30 cellular contexts compared by ENCODE assay signal in genomic region chr11:9533053-9533452, GRCh38. TPM values are rescaled to one million over a fixed set of nuclear protein-coding genes. Genes with fewer than 3 reads are reported as not detected.
DNase-seq lines count a peak whose midpoint lies in the region; ATAC-seq and TF ChIP-seq lines count a peak whose summit lies in the region.
"Had no signal": no experiment of that assay in that cellular context is flagged by ENCODE, and none has a peak within 500 bp of the region (broad histone marks: within the 10 kb centered on the region; RNA-seq: fewer than 3 reads in every experiment).

No MANE protein-coding gene starts in this region.

- peak overlapping the region; percentile 84; the same call in 1 of the 2 replicates for H3K27ac Mint-ChIP-seq in WTC11
- no peak overlapping the region for H3K27ac Mint-ChIP-seq in activated CD4-positive, alpha-beta memory T cell treated with anti-CD3 and anti-CD28 coated beads, Interleukin-2, amount 10 ng/mL, durations not matched to agents 7 days and 5 days
- H3K27ac Mint-ChIP-seq: activated CD4-positive, alpha-beta T cell treated with anti-CD3 and anti-CD28 coated beads, Interleukin-2, amount 10 ng/mL, durations not matched to agents 24 days and 14 days; activated naive CD8-positive, alpha-beta T cell treated with anti-CD3 and anti-CD28 coated beads, Interleukin-2, amount 10 ng/mL, durations not matched to agents 7 days and 5 days; CD4-positive, CD25-positive, alpha-beta regulatory T cell; HFFc6; naive thymus-derived CD8-positive, alpha-beta T cell; stimulated activated naive CD8-positive, alpha-beta T cell treated with anti-CD3 and anti-CD28 coated beads, Interleukin-15, amount 100 ng/mL, for 72 hours; T-cell had no signal

- WGBS in trophoblast cell (ENCODE audit: extremely low coverage, insufficient coverage, insufficient read length): no CpG with 5 or more reads among the region's 9 CpGs

- H3K9me3 Mint-ChIP-seq in WTC11: no peaks in the 10 kb centered on the region
- no peaks in the 10 kb centered on the region for H3K9me3 Mint-ChIP-seq in activated CD4-positive, alpha-beta memory T cell treated with anti-CD3 and anti-CD28 coated beads, Interleukin-2, amount 10 ng/mL, durations not matched to agents 7 days and 5 days
- H3K9me3 Mint-ChIP-seq: activated CD4-positive, alpha-beta T cell treated with anti-CD3 and anti-CD28 coated beads, Interleukin-2, amount 10 ng/mL, durations not matched to agents 24 days and 14 days; activated naive CD8-positive, alpha-beta T cell treated with anti-CD3 and anti-CD28 coated beads, Interleukin-2, amount 10 ng/mL, durations not matched to agents 7 days and 5 days; CD4-positive, CD25-positive, alpha-beta regulatory T cell; HFFc6; naive thymus-derived CD8-positive, alpha-beta T cell; stimulated activated naive CD8-positive, alpha-beta T cell treated with anti-CD3 and anti-CD28 coated beads, Interleukin-15, amount 100 ng/mL, for 72 hours; T-cell had no signal

- no TSS peak for BruUV-seq in PC-3 (replicated peaks; lab: Mats Ljungman, UMichigan)

- H3K4me3 Mint-ChIP-seq in WTC11: no peak overlapping the region
- H3K4me3 Mint-ChIP-seq in activated CD4-positive, alpha-beta memory T cell treated with anti-CD3 and anti-CD28 coated beads, Interleukin-2, amount 10 ng/mL, durations not matched to agents 7 days and 5 days: no peak overlapping the region
- H3K4me3 Mint-ChIP-seq: activated CD4-positive, alpha-beta T cell treated with anti-CD3 and anti-CD28 coated beads, Interleukin-2, amount 10 ng/mL, durations not matched to agents 24 days and 14 days; activated naive CD8-positive, alpha-beta T cell treated with anti-CD3 and anti-CD28 coated beads, Interleukin-2, amount 10 ng/mL, durations not matched to agents 7 days and 5 days; CD4-positive, CD25-positive, alpha-beta regulatory T cell; HFFc6; naive thymus-derived CD8-positive, alpha-beta T cell; stimulated activated naive CD8-positive, alpha-beta T cell treated with anti-CD3 and anti-CD28 coated beads, Interleukin-15, amount 100 ng/mL, for 72 hours; T-cell had no signal

- CTCF ChIA-PET in WTC11 (lab: Charles Lee) (interaction anchor here (0.9 to 3.4 kb wide), 4 partner anchors 26 to 215 kb away, joined by 3 to 50 read pairs (median 36); no protein-coding TSS in a partner anchor), PC-3 (lab: Charles Lee) (no interaction called here)
- CTCF ChIA-PET in activated CD4-positive, alpha-beta memory T cell treated with anti-CD3 and anti-CD28 coated beads, Interleukin-2, amount 10 ng/mL, durations not matched to agents 7 days and 5 days (lab: Charles Lee): interaction anchor here (0.7 to 4.7 kb wide), 7 partner anchors 15 to 386 kb away, joined by 3 to 103 read pairs (median 20); no protein-coding TSS in a partner anchor

- peak overlapping the region; percentile 53 for H3K27ac ChIP-seq in HUES48 (ENCODE audit: low read depth, low read length)
- peak overlapping the region; percentile 48 for H3K27ac ChIP-seq in trophoblast cell (ENCODE audit: low read depth, low read length)
- H3K27ac ChIP-seq in PC-3 (ENCODE audit: low read length): no peak overlapping the region
- H3K27ac ChIP-seq: A549, ovary, RWPE1, SJSA1 had no signal

- H3K4me3 ChIP-seq in HUES48 (ENCODE audit: low read depth, low read length) (no peak overlapping the region), iPS-15b (ENCODE audit: low read depth, low read length) (no peak overlapping the region), trophoblast cell (ENCODE audit: low read depth, low read length) (no peak overlapping the region), PC-3 (ENCODE audit: low read length) (no peak overlapping the region)
- H3K4me3 ChIP-seq: A549, ovary, SJSA1, thyroid gland had no signal

- peak overlapping the region; percentile 23 for H3K4me2 ChIP-seq in trophoblast cell (ENCODE audit: low read length)
- no peak overlapping the region for H3K4me2 ChIP-seq in PC-3 (ENCODE audit: low read length)
- H3K4me2 ChIP-seq: A549 had no signal

- TF ChIP-seq CTCF in WTC11 (IDR thresholded peaks at IDR 0.05) (no peak), PC-3 (conservative IDR thresholded peaks at IDR 0.05; ENCODE audit: low read depth, low read length) (no peak)

- no peaks in the 10 kb centered on the region for H3K36me3 Mint-ChIP-seq in WTC11
- peaks cover 5% of the 10 kb centered on the region for H3K36me3 Mint-ChIP-seq in activated CD4-positive, alpha-beta memory T cell treated with anti-CD3 and anti-CD28 coated beads, Interleukin-2, amount 10 ng/mL, durations not matched to agents 7 days and 5 days (ENCODE audit: low read depth)
- H3K36me3 Mint-ChIP-seq: activated naive CD8-positive, alpha-beta T cell treated with anti-CD3 and anti-CD28 coated beads, Interleukin-2, amount 10 ng/mL, durations not matched to agents 7 days and 5 days; T-cell had no signal

- H3K79me1 ChIP-seq in trophoblast cell (ENCODE audit: low read length): peaks cover 30% of the 10 kb centered on the region

- peaks cover 42% of the 10 kb centered on the region for H3K4me1 ChIP-seq in HUES48 (ENCODE audit: control insufficient read depth, insufficient read depth, low read length)
- H3K4me1 ChIP-seq in iPS-15b (ENCODE audit: control insufficient read depth, insufficient read depth, low read length): peaks cover 17% of the 10 kb centered on the region
- peaks cover 26 to 31% of the 10 kb centered on the region in 2 experiments for H3K4me1 ChIP-seq in trophoblast cell (ENCODE audit: control insufficient read depth in 1 of 2, insufficient read depth in 2 of 2, low read length in 2 of 2)
- H3K4me1 ChIP-seq in PC-3 (ENCODE audit: insufficient read depth, low read length): peaks cover 21% of the 10 kb centered on the region

- no peak overlapping the region for H2BK120ac ChIP-seq in trophoblast cell (ENCODE audit: insufficient read depth, low read length, poor library complexity)

- H4K12ac ChIP-seq in trophoblast cell (ENCODE audit: low read depth, low read length): no peak overlapping the region

- H2AK5ac ChIP-seq in trophoblast cell (ENCODE audit: low read length): no peak overlapping the region

- H4K20me1 ChIP-seq in PC-3 (ENCODE audit: low read length): no peaks in the 10 kb centered on the region

- no peak for DNase-seq in WTC11 (ENCODE audit: low spot score)
- DNase-seq in trophoblast cell: peak in 1 of 2 donors; percentile 62
- DNase-seq in medulla oblongata (ENCODE audit: extremely low spot score): no peak
- no peak for DNase-seq in PC-3
- no peak for DNase-seq in activated CD4-positive, alpha-beta memory T cell treated with anti-CD3 and anti-CD28 coated beads, Interleukin-2, amount 10 ng/mL, durations not matched to agents 7 days and 5 days
- DNase-seq: activated CD4-positive, alpha-beta T cell treated with anti-CD3 and anti-CD28 coated beads, Interleukin-2, amount 10 ng/mL, durations not matched to agents 24 days and 14 days; activated gamma-delta T cell; activated naive CD8-positive, alpha-beta T cell treated with anti-CD3 and anti-CD28 coated beads, Interleukin-2, amount 10 ng/mL, durations not matched to agents 7 days and 5 days; activated T-cell treated with anti-CD3 and anti-CD28 coated beads, Interleukin-2, amount 50 U/mL, for 1 hour; CD4-positive, CD25-positive, alpha-beta regulatory T cell; cortex of kidney; effector memory CD4-positive, alpha-beta T cell; GOT3; HFFc6; Kasumi-1; naive thymus-derived CD8-positive, alpha-beta T cell; NCI-H446; ovary; retina; stimulated activated CD4-positive, alpha-beta T cell treated with anti-CD3 and anti-CD28 coated beads, Interleukin-2, amount 100 ng/mL, for 24 hours; stimulated activated CD8-positive, alpha-beta memory T cell treated with anti-CD3 and anti-CD28 coated beads, Interleukin-4, amount 100 ng/mL, for 48 hours; stimulated activated naive CD8-positive, alpha-beta T cell treated with anti-CD3 and anti-CD28 coated beads, Interleukin-15, amount 100 ng/mL, for 72 hours; T-cell; thyroid gland had no signal

- ATAC-seq in WTC11 (no peak), GM18870 (IDR thresholded peaks at IDR 0.05; ENCODE audit: unreplicated experiment) (no peak), PC-3 (no peak)
- ATAC-seq: A549; naive thymus-derived CD8-positive, alpha-beta T cell; stimulated activated naive CD8-positive, alpha-beta T cell treated with anti-CD3 and anti-CD28 coated beads, Interleukin-15, amount 100 ng/mL, for 72 hours; T-cell had no signal

- H3K27me3 Mint-ChIP-seq in WTC11 (ENCODE audit: low read depth): no peaks in the 10 kb centered on the region
- H3K27me3 Mint-ChIP-seq in activated CD4-positive, alpha-beta memory T cell treated with anti-CD3 and anti-CD28 coated beads, Interleukin-2, amount 10 ng/mL, durations not matched to agents 7 days and 5 days: no peaks in the 10 kb centered on the region
- H3K27me3 Mint-ChIP-seq: activated CD4-positive, alpha-beta T cell treated with anti-CD3 and anti-CD28 coated beads, Interleukin-2, amount 10 ng/mL, durations not matched to agents 24 days and 14 days; activated naive CD8-positive, alpha-beta T cell treated with anti-CD3 and anti-CD28 coated beads, Interleukin-2, amount 10 ng/mL, durations not matched to agents 7 days and 5 days; CD4-positive, CD25-positive, alpha-beta regulatory T cell; naive thymus-derived CD8-positive, alpha-beta T cell; stimulated activated naive CD8-positive, alpha-beta T cell treated with anti-CD3 and anti-CD28 coated beads, Interleukin-15, amount 100 ng/mL, for 72 hours; T-cell had no signal

- intact Hi-C loops in PC-3 (cut with micrococcal nuclease): no loop called here

- H2AFZ ChIP-seq in trophoblast cell (ENCODE audit: insufficient read depth, low read length, poor library complexity): no peak overlapping the region
- no peak overlapping the region for H2AFZ ChIP-seq in PC-3 (ENCODE audit: low read length)

- POLR2A ChIA-PET in WTC11 (lab: Charles Lee) (interaction anchor here (3.1 kb wide), 1 partner anchor 41 kb away, joined by 22 read pairs; the partner anchor contains the start of gene WEE1), PC-3 (lab: Charles Lee; ENCODE audit: unreplicated experiment) (no interaction called here)
- POLR2A ChIA-PET in activated CD4-positive, alpha-beta memory T cell treated with anti-CD3 and anti-CD28 coated beads, Interleukin-2, amount 10 ng/mL, durations not matched to agents 7 days and 5 days (lab: Charles Lee): interaction anchor here (2.5 kb wide), 1 partner anchor 80 kb away, joined by 14 read pairs; no protein-coding TSS in a partner anchor

- H3K23ac ChIP-seq in trophoblast cell (ENCODE audit: low read length): no peak overlapping the region

- H3K9me3 ChIP-seq in HUES48 (ENCODE audit: control insufficient read depth, insufficient read depth, low read length) (no peaks in the 10 kb centered on the region), iPS-15b (ENCODE audit: control insufficient read depth, insufficient read depth, low read length) (no peaks in the 10 kb centered on the region), trophoblast cell (ENCODE audit: insufficient read depth, low read depth, low read length) (no peaks in the 10 kb centered on the region), PC-3 (ENCODE audit: low read length) (no peaks in the 10 kb centered on the region)
- H3K9me3 ChIP-seq: A549, ovary, SJSA1, thyroid gland had no signal

- H4K91ac ChIP-seq in trophoblast cell (ENCODE audit: low read depth, low read length): no peak overlapping the region

- no peak overlapping the region for H3K18ac ChIP-seq in trophoblast cell (ENCODE audit: low read length)

- no peak overlapping the region for H2BK5ac ChIP-seq in trophoblast cell (ENCODE audit: low read depth, low read length, poor library complexity)

- no peak overlapping the region for H2BK12ac ChIP-seq in trophoblast cell (ENCODE audit: low read length)

- peaks cover 4% of the 10 kb centered on the region for H3K79me2 ChIP-seq in trophoblast cell (ENCODE audit: control insufficient read depth, insufficient read depth, low read length, poor library complexity)
- no peaks in the 10 kb centered on the region for H3K79me2 ChIP-seq in PC-3 (ENCODE audit: low read length)

- no peaks in the 10 kb centered on the region for H3F3A ChIP-seq in PC-3 (ENCODE audit: low read length, unreplicated experiment)

- H3K14ac ChIP-seq in trophoblast cell (ENCODE audit: low read length): no peak overlapping the region

- H3K9me2 ChIP-seq in PC-3 (replicated peaks; ENCODE audit: low read length): no peaks in the 10 kb centered on the region

- H3K27me3 ChIP-seq in HUES48 (ENCODE audit: control insufficient read depth, insufficient read depth, low read length) (no peaks in the 10 kb centered on the region), iPS-15b (ENCODE audit: control insufficient read depth, insufficient read depth, low read length) (no peaks in the 10 kb centered on the region), trophoblast cell (ENCODE audit: insufficient read depth, low read length) (no peaks in the 10 kb centered on the region), PC-3 (ENCODE audit: low read length) (no peaks in the 10 kb centered on the region)
- H3K27me3 ChIP-seq: ovary, SJSA1, thyroid gland had no signal

- H3K4me1 Mint-ChIP-seq in WTC11: peaks cover 52% of the 10 kb centered on the region
- H3K4me1 Mint-ChIP-seq in activated CD4-positive, alpha-beta memory T cell treated with anti-CD3 and anti-CD28 coated beads, Interleukin-2, amount 10 ng/mL, durations not matched to agents 7 days and 5 days: no peaks in the 10 kb centered on the region
- H3K4me1 Mint-ChIP-seq: activated CD4-positive, alpha-beta T cell treated with anti-CD3 and anti-CD28 coated beads, Interleukin-2, amount 10 ng/mL, durations not matched to agents 24 days and 14 days; activated naive CD8-positive, alpha-beta T cell treated with anti-CD3 and anti-CD28 coated beads, Interleukin-2, amount 10 ng/mL, durations not matched to agents 7 days and 5 days; naive thymus-derived CD8-positive, alpha-beta T cell; stimulated activated naive CD8-positive, alpha-beta T cell treated with anti-CD3 and anti-CD28 coated beads, Interleukin-15, amount 100 ng/mL, for 72 hours; T-cell had no signal

- H3K4ac ChIP-seq in trophoblast cell (ENCODE audit: low read depth, low read length): no peak overlapping the region

- H3K36me3 ChIP-seq in HUES48 (ENCODE audit: control insufficient read depth, insufficient read depth, low read length) (peaks cover 6% of the 10 kb centered on the region), iPS-15b (ENCODE audit: control insufficient read depth, insufficient read depth, low read length) (no peaks in the 10 kb centered on the region), trophoblast cell (ENCODE audit: control insufficient read depth in 1 of 2, insufficient read depth in 2 of 2, low read length in 2 of 2) (no peaks in the 10 kb centered on the region), PC-3 (ENCODE audit: low read depth, low read length) (no peaks in the 10 kb centered on the region; the same call in none of the 2 replicates)
- H3K36me3 ChIP-seq: ovary, SJSA1, thyroid gland had no signal

- no peak overlapping the region for H4K8ac ChIP-seq in trophoblast cell (ENCODE audit: low read depth, low read length)

- H3K9ac ChIP-seq in HUES48 (ENCODE audit: low read depth, low read length): no peak overlapping the region
- H3K9ac ChIP-seq in iPS-15b (ENCODE audit: low read depth, low read length): peak overlapping the region; percentile 29
- no peak overlapping the region for H3K9ac ChIP-seq in trophoblast cell (ENCODE audit: low read length)
- no peak overlapping the region for H3K9ac ChIP-seq in PC-3 (ENCODE audit: low read length)

RNA-seq across cellular contexts. Expression of gene WEE1, which starts 40.4 kb away (rescaled TPM):
- total RNA-seq in WTC11 (2021) (85.5 to 109 TPM (median 91.3 TPM) in 3 replicates), PC-3 (2014; rRNA removed) (45.1 and 46.9 TPM in 2 replicates)
- polyA plus RNA-seq in trophoblast cell (2013): 84.5 and 89.9 TPM in 2 replicates
- 10 to 100 TPM; 62.8 to 64.1 TPM for total RNA-seq in activated CD4-positive, alpha-beta memory T cell treated with anti-CD3 and anti-CD28 coated beads, Interleukin-2, amount 10 ng/mL, durations not matched to agents 7 days and 5 days
